ENCODE assay signal across 8 cellular contexts in the genomic region with DNA sequence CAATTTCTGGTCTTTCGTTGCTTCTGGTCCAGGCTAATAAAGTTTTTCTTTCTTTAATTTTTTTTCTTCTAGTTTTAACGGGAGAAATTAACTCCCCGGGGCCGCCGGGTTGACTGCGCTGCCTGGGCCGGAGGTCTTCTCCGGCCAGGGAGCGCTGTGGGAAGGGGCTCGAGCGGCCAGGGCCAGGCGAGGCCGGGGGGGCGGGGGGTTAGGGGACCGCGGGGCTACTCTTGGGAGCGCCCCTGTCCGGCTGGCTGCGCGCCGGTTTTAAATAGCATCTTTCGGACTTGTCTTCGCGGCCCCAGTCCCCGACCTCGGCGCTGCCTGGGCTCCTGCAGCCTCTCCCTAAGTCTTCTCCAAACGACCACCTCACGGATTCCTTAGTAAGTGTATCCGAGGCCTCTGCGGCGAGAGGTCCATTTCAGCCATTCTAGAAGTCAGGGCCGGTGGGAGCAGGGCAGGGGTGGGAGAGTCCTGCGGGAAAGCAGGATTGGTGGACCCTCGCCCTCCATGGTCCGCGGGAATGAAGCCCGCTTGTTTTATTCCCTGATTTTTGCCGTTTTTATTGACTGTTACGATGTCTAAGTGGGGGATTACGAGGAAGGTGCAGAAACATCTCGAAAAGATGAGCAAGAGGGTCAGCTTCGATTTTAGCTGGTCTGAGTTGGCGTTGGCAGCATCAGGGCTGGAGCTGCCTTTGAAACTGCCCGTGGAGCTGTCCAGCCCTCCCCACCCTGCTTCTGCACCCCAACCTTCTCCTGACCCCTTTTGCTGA. TPM values are rescaled to one million over a fixed set of nuclear protein-coding genes. Genes with fewer than 3 reads are reported as not detected.
DNase-seq lines count a peak whose midpoint lies in the region; ATAC-seq lines count a peak whose summit lies in the region.

No MANE protein-coding gene starts in this region.

- DNase-seq in Ammon's horn (ENCODE audit: low spot score): peak; percentile 20
- peak; percentile 41 to 54 for DNase-seq in NCI-H446 (lab: John Stamatoyannopoulos, UW)
- peak; percentile 30 for DNase-seq in activated gamma-delta T cell (lab: John Stamatoyannopoulos, UW)
- peak; percentile 35 for DNase-seq in glomerular visceral epithelial cell (ENCODE audit: extremely low spot score)
- peak; percentile 6 for DNase-seq in occipital lobe (lab: John Stamatoyannopoulos, UW)
- DNase-seq in 8988T: no peak

- peak; percentile 13 for ATAC-seq in GM18519 (IDR thresholded peaks at IDR 0.05; ENCODE audit: low FRiP score, unreplicated experiment)
- ATAC-seq in HG02973 (IDR thresholded peaks at IDR 0.05; ENCODE audit: unreplicated experiment): peak; percentile 23

RNA-seq across cellular contexts. Expression of a gene that starts 0.5 kb away (rescaled TPM):
- total RNA-seq in occipital lobe: 301 TPM
